19 cellular contexts compared by ENCODE assay signal in genomic region chr9:71968541-71969090, GRCh38. TPM values are rescaled to one million over a fixed set of nuclear protein-coding genes. Genes with fewer than 3 reads are reported as not detected.
DNase-seq lines count a peak whose midpoint lies in the region; ATAC-seq and TF ChIP-seq lines count a peak whose summit lies in the region.
"Had no signal": no experiment of that assay in that cellular context is flagged by ENCODE, and none has a peak within 500 bp of the region (broad histone marks: within the 10 kb centered on the region; RNA-seq: fewer than 3 reads in every experiment).

No MANE protein-coding gene starts in this region.

- peaks cover 12% of the 10 kb centered on the region for H3K9me3 ChIP-seq in CD8-positive, alpha-beta T cell (ENCODE audit: low read length)
- H3K9me3 ChIP-seq in iPS-20b (ENCODE audit: insufficient read depth, low read depth, low read length), result peaks cover 15% of the 10 kb centered on the region
- H3K9me3 ChIP-seq in uterus, result no peaks in the 10 kb centered on the region

- H3K36me3 Mint-ChIP-seq in CD8-positive, alpha-beta T cell, result peaks cover 58% of the 10 kb centered on the region
- H3K36me3 Mint-ChIP-seq in WTC11 (peaks cover 40% of the 10 kb centered on the region), nephron progenitor cell (ENCODE audit: low read depth) (peaks cover 53% of the 10 kb centered on the region)
- H3K36me3 Mint-ChIP-seq in activated naive CD4-positive, alpha-beta T cell treated with anti-CD3 and anti-CD28 coated beads, Interleukin-2, amount 50 U/mL, for 72 hours, result peaks cover 29 to 35% of the 10 kb centered on the region in 2 donors

- no peaks in the 10 kb centered on the region for H3K4me1 Mint-ChIP-seq in CD8-positive, alpha-beta T cell (ENCODE audit: low read depth)
- H3K4me1 Mint-ChIP-seq in WTC11 (peaks cover 48% of the 10 kb centered on the region), nephron progenitor cell (no peaks in the 10 kb centered on the region)

- no peak for DNase-seq in CD8-positive, alpha-beta T cell
- DNase-seq in WTC11 (ENCODE audit: low spot score) (no peak), nephron progenitor cell (no peak), uterus (no peak)
- no peak for DNase-seq in activated naive CD4-positive, alpha-beta T cell treated with anti-CD3 and anti-CD28 coated beads, Interleukin-2, amount 50 U/mL, for 72 hours (ENCODE audit: low spot score in 2 of 2)
- DNase-seq: AML-193; CD4-positive, alpha-beta T cell; DMS153; DMS79; GDM1; IMR-90; KBM-7 had no signal

- TF ChIP-seq POLR2A in uterus (IDR thresholded peaks at IDR 0.05), result no peak

- no peaks in the 10 kb centered on the region for H3K27me3 ChIP-seq in CD8-positive, alpha-beta T cell (ENCODE audit: insufficient read depth, low read length)
- H3K27me3 ChIP-seq in iPS-20b (ENCODE audit: insufficient read depth, low read length) (no peaks in the 10 kb centered on the region), uterus (no peaks in the 10 kb centered on the region)

- peak overlapping the region; percentile 49 for H3K27ac Mint-ChIP-seq in CD8-positive, alpha-beta T cell
- H3K27ac Mint-ChIP-seq in WTC11 (peak overlapping the region; percentile 84), nephron progenitor cell (peak overlapping the region; percentile 74)
- H3K27ac Mint-ChIP-seq in activated naive CD4-positive, alpha-beta T cell treated with anti-CD3 and anti-CD28 coated beads, Interleukin-2, amount 50 U/mL, for 72 hours, result no peak overlapping the region
- H3K27ac Mint-ChIP-seq: CD4-positive, alpha-beta T cell had no signal

- H3K27me3 Mint-ChIP-seq in CD8-positive, alpha-beta T cell (ENCODE audit: low read depth), result no peaks in the 10 kb centered on the region
- no peaks in the 10 kb centered on the region for H3K27me3 Mint-ChIP-seq in WTC11 (ENCODE audit: low read depth)
- no peaks in the 10 kb centered on the region for H3K27me3 Mint-ChIP-seq in nephron progenitor cell (ENCODE audit: low read depth, poor library complexity)
- H3K27me3 Mint-ChIP-seq: CD4-positive, alpha-beta T cell had no signal

- no peak overlapping the region for H3K27ac ChIP-seq in CD8-positive, alpha-beta T cell (ENCODE audit: low read depth, low read length)
- H3K27ac ChIP-seq in iPS-20b (ENCODE audit: low read length), result no peak overlapping the region
- H3K27ac ChIP-seq in uterus, result no peak overlapping the region
- H3K27ac ChIP-seq: 22Rv1, A549, C4-2B, HL-60 had no signal

- no peak overlapping the region for H3K9ac ChIP-seq in iPS-20b (ENCODE audit: low read depth, low read length)

- peaks cover 16% of the 10 kb centered on the region for H3K9me3 Mint-ChIP-seq in CD8-positive, alpha-beta T cell
- H3K9me3 Mint-ChIP-seq in WTC11, result peaks cover 16% of the 10 kb centered on the region
- peaks cover 20% of the 10 kb centered on the region for H3K9me3 Mint-ChIP-seq in nephron progenitor cell
- peaks cover 15 to 16% of the 10 kb centered on the region in 2 donors for H3K9me3 Mint-ChIP-seq in activated naive CD4-positive, alpha-beta T cell treated with anti-CD3 and anti-CD28 coated beads, Interleukin-2, amount 50 U/mL, for 72 hours

- no peak for ATAC-seq in CD8-positive, alpha-beta T cell
- no peak for ATAC-seq in WTC11
- no peak for ATAC-seq in activated naive CD4-positive, alpha-beta T cell treated with anti-CD3 and anti-CD28 coated beads, Interleukin-2, amount 50 U/mL, for 72 hours
- ATAC-seq in HG02852 (IDR thresholded peaks at IDR 0.05; ENCODE audit: unreplicated experiment), result no peak
- ATAC-seq: A549 had no signal

- H3K36me3 ChIP-seq in CD8-positive, alpha-beta T cell (ENCODE audit: insufficient read depth, low read length), result no peaks in the 10 kb centered on the region
- H3K36me3 ChIP-seq in iPS-20b (ENCODE audit: insufficient read depth, low read depth, low read length) (peaks cover 18% of the 10 kb centered on the region), uterus (no peaks in the 10 kb centered on the region)
- H3K36me3 ChIP-seq: HAP-1 had no signal

- CTCF ChIA-PET in CD8-positive, alpha-beta T cell (lab: Charles Lee), result no interaction called here
- CTCF ChIA-PET in WTC11 (lab: Charles Lee), result no interaction called here

- TF ChIP-seq CTCF in CD8-positive, alpha-beta T cell (IDR thresholded peaks at IDR 0.05), result no peak
- TF ChIP-seq CTCF in WTC11 (IDR thresholded peaks at IDR 0.05) (no peak), nephron progenitor cell (IDR thresholded peaks at IDR 0.05) (no peak), uterus (IDR thresholded peaks at IDR 0.05) (no peak)

- POLR2A ChIA-PET in CD8-positive, alpha-beta T cell (lab: Charles Lee), result no interaction called here
- POLR2A ChIA-PET in WTC11 (lab: Charles Lee), result no interaction called here

- H3K4me1 ChIP-seq in CD8-positive, alpha-beta T cell (ENCODE audit: insufficient read depth, low read length), result no peaks in the 10 kb centered on the region
- H3K4me1 ChIP-seq in iPS-20b (ENCODE audit: insufficient read depth, low read length) (peaks cover 21% of the 10 kb centered on the region; the same call in 1 of the 2 replicates), uterus (no peaks in the 10 kb centered on the region)
- H3K4me1 ChIP-seq: A549, HAP-1 had no signal

- intact Hi-C loops in CD8-positive, alpha-beta T cell (cut with DNase I, micrococcal nuclease), result no loop called here
- intact Hi-C loops in uterus (cut with DNase I; ENCODE audit: low total_unique reads), result no loop called here

- no peak overlapping the region for H3K4me3 ChIP-seq in CD8-positive, alpha-beta T cell (ENCODE audit: low read depth, low read length)
- H3K4me3 ChIP-seq in iPS-20b (ENCODE audit: low read length) (0 out of 2 replicates have a peak overlapping the region, but pooled peaks have one; percentile 3), uterus (no peak overlapping the region)
- H3K4me3 ChIP-seq: A549, HAP-1 had no signal

- H3K4me3 Mint-ChIP-seq in CD8-positive, alpha-beta T cell, result no peak overlapping the region
- H3K4me3 Mint-ChIP-seq in WTC11 (no peak overlapping the region), nephron progenitor cell (no peak overlapping the region)
- H3K4me3 Mint-ChIP-seq: CD4-positive, alpha-beta T cell had no signal

TF ChIP-seq in WTC11, 78 proteins besides CTCF, POLR2A, EP300 and RAD21:
- TF ChIP-seq NR1H2 (CRISPR knock-in tag; IDR thresholded peaks at IDR 0.05), result no peak
- no peak for TF ChIP-seq NFYB (CRISPR knock-in tag; conservative IDR thresholded peaks at IDR 0.05; ENCODE audit: low read depth)
- TF ChIP-seq FOXP4 (CRISPR knock-in tag; IDR thresholded peaks at IDR 0.05), result no peak
- TF ChIP-seq ETV6 (CRISPR knock-in tag; IDR thresholded peaks at IDR 0.05), result no peak
- no peak for TF ChIP-seq ESRRA (CRISPR knock-in tag; IDR thresholded peaks at IDR 0.05; ENCODE audit: borderline replicate concordance)
- no peak for TF ChIP-seq SMAD3 (CRISPR knock-in tag; IDR thresholded peaks at IDR 0.05; ENCODE audit: borderline replicate concordance)
- TF ChIP-seq EMX1 (CRISPR knock-in tag; IDR thresholded peaks at IDR 0.05), result no peak
- TF ChIP-seq NFE2L1 (CRISPR knock-in tag; IDR thresholded peaks at IDR 0.05), result no peak
- no peak for TF ChIP-seq ATF1 (CRISPR knock-in tag; IDR thresholded peaks at IDR 0.05)

RNA-seq across cellular contexts. Expression of gene C9orf85, which starts 57.2 kb away (rescaled TPM):
- 1 to 10 TPM; 3.1 to 4.0 TPM for total RNA-seq in CD8-positive, alpha-beta T cell
- 13.2 to 20.2 TPM (median 15.2 TPM) in 3 replicates for total RNA-seq in WTC11 (2021)
- total RNA-seq in activated naive CD4-positive, alpha-beta T cell treated with anti-CD3 and anti-CD28 coated beads, Interleukin-2, amount 50 U/mL, for 72 hours, result 1 to 10 TPM; 9.5 to 10.0 TPM
- total RNA-seq in uterus, result 10 to 100 TPM in 3 of 4 donors, 1 to 10 TPM in 1; 8.2 to 22.0 (median 15.9) TPM

RNA-seq across cellular contexts. Expression of gene ABHD17B, which starts 57.6 kb away (rescaled TPM):
- 10 to 100 TPM; 31.5 to 33.7 TPM for total RNA-seq in CD8-positive, alpha-beta T cell
- total RNA-seq in WTC11 (2021) (55.0 to 59.9 TPM (median 56.6 TPM) in 3 replicates), uterus (10 to 100 TPM; 11.5 to 67.2 (median 16.2) TPM)
- total RNA-seq in activated naive CD4-positive, alpha-beta T cell treated with anti-CD3 and anti-CD28 coated beads, Interleukin-2, amount 50 U/mL, for 72 hours, result 10 to 100 TPM; 11.1 to 15.4 TPM

Comparison
In these comparisons a context has a peak if more than half of its experiments do, and no peak if none do; other contexts are left out.
1. H3K27ac Mint-ChIP-seq: peak in CD8-positive, alpha-beta T cell (single experiment), WTC11 (single experiment) and nephron progenitor cell (single experiment); none in activated naive CD4-positive, alpha-beta T cell treated with anti-CD3 and anti-CD28 coated beads, Interleukin-2, amount 50 U/mL, for 72 hours (0 of 2).